In the genomic region with DNA sequence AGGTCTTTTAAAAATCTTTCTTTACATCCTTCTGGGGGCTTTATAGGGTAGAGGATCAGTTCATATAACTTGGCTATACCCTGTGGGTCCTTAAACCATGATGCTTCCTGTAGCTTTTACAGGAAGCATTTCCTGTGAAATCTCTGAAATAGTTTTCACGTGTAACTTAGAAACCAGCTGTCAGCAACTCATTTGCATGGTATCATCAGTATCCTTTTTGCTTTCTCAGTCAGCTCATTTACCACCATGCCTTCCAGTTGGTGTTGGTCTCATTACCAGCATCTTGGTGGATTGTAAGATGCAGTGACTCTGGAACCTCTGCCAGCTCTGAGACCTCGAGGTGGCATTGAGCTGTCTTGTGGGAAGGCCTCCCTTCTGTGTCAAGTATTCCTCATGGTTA, we compare ENCODE assay signal across 23 cellular contexts.
DNase-seq lines count a peak whose midpoint lies in the region; ATAC-seq, FAIRE-seq and TF ChIP-seq lines count a peak whose summit lies in the region.
"Had no signal": no experiment of that assay in that cellular context is flagged by ENCODE, and none has a peak within 500 bp of the region (broad histone marks: within the 10 kb centered on the region; RNA-seq: fewer than 3 reads in every experiment).

No MANE protein-coding gene starts in this region.

- ATAC-seq in GM18861 (IDR thresholded peaks at IDR 0.05; ENCODE audit: unreplicated experiment) = peak; percentile 69
- ATAC-seq in HG03460 (IDR thresholded peaks at IDR 0.05; ENCODE audit: unreplicated experiment) = peak; percentile 76
- no peak for ATAC-seq in stimulated activated naive B cell treated with anti-CD40 and anti-IgM and Interleukin-4, amounts not matched to agents 10 μg/mL and 1 μg/mL and 100 μg/mL, for 72 hours (replicated peaks)
- ATAC-seq: activated naive CD4-positive, alpha-beta T cell treated with anti-CD3 and anti-CD28 coated beads, Interleukin-2, amount 50 U/mL, for 72 hours; CD8-positive, alpha-beta T cell; left colon; mucosa of descending colon; stimulated activated effector memory CD8-positive, alpha-beta T cell treated with anti-CD3 and anti-CD28 coated beads, Interleukin-12 subunit alpha, Interleukin-12 subunit beta, amount 100 ng/mL, for 72 hours had no signal

- no peaks in the 10 kb centered on the region for H3K9me3 ChIP-seq in Karpas-422 (ENCODE audit: low read length)
- H3K9me3 ChIP-seq: mucosa of descending colon had no signal

- H3K4me1 Mint-ChIP-seq in endothelial cell (ENCODE audit: unreplicated experiment) = peaks cover 64% of the 10 kb centered on the region
- H3K4me1 Mint-ChIP-seq in stimulated activated naive B cell treated with anti-CD40 and anti-IgM and Interleukin-4, amounts not matched to agents 10 μg/mL and 1 μg/mL and 100 μg/mL, for 72 hours = peaks cover 3 to 15% of the 10 kb centered on the region in 2 donors
- H3K4me1 Mint-ChIP-seq: stimulated activated effector memory CD8-positive, alpha-beta T cell treated with anti-CD3 and anti-CD28 coated beads, Interleukin-12 subunit alpha, Interleukin-12 subunit beta, amount 100 ng/mL, for 72 hours had no signal

- H3K9me3 Mint-ChIP-seq in endothelial cell (ENCODE audit: unreplicated experiment) = no peaks in the 10 kb centered on the region
- H3K9me3 Mint-ChIP-seq in stimulated activated naive B cell treated with anti-CD40 and anti-IgM and Interleukin-4, amounts not matched to agents 10 μg/mL and 1 μg/mL and 100 μg/mL, for 72 hours = no peaks in the 10 kb centered on the region
- H3K9me3 Mint-ChIP-seq: activated naive CD4-positive, alpha-beta T cell treated with anti-CD3 and anti-CD28 coated beads, Interleukin-2, amount 50 U/mL, for 72 hours; CD8-positive, alpha-beta T cell; stimulated activated effector memory CD8-positive, alpha-beta T cell treated with anti-CD3 and anti-CD28 coated beads, Interleukin-12 subunit alpha, Interleukin-12 subunit beta, amount 100 ng/mL, for 72 hours; T-helper 1 cell treated with Interleukin-12 subunit alpha and Interleukin-12 subunit beta and Interleukin-4 antibody, amounts not matched to agents 30 μg/mL and 1 μg/mL, for 36 hours had no signal

- TF ChIP-seq CTCF in AG10803 (conservative IDR thresholded peaks at IDR 0.05; ENCODE audit: low read length) (no peak), endothelial cell (IDR thresholded peaks at IDR 0.05; ENCODE audit: unreplicated experiment) (no peak)

- peaks cover 66% of the 10 kb centered on the region for H3K36me3 Mint-ChIP-seq in endothelial cell (ENCODE audit: low read depth, unreplicated experiment)
- H3K36me3 Mint-ChIP-seq in stimulated activated naive B cell treated with anti-CD40 and anti-IgM and Interleukin-4, amounts not matched to agents 10 μg/mL and 1 μg/mL and 100 μg/mL, for 72 hours = no peaks in the 10 kb centered on the region
- H3K36me3 Mint-ChIP-seq: activated naive CD4-positive, alpha-beta T cell treated with anti-CD3 and anti-CD28 coated beads, Interleukin-2, amount 50 U/mL, for 72 hours; CD8-positive, alpha-beta T cell; stimulated activated effector memory CD8-positive, alpha-beta T cell treated with anti-CD3 and anti-CD28 coated beads, Interleukin-12 subunit alpha, Interleukin-12 subunit beta, amount 100 ng/mL, for 72 hours had no signal

- no peaks in the 10 kb centered on the region for H3K9me2 ChIP-seq in Karpas-422 (replicated peaks; ENCODE audit: insufficient read depth, low read length)

- no peak overlapping the region for H3K4me2 ChIP-seq in Karpas-422 (ENCODE audit: low read depth, low read length, poor library complexity, severe bottlenecking)

- H3K4me1 ChIP-seq in Karpas-422 (ENCODE audit: low read length) = peaks cover 6% of the 10 kb centered on the region

- no peak for TF ChIP-seq POLR2A in H54 (IDR thresholded peaks at IDR 0.05; ENCODE audit: low read depth, low read length)

- H2AFZ ChIP-seq in Karpas-422 (ENCODE audit: low read length) = no peak overlapping the region

- H3K79me2 ChIP-seq in Karpas-422 (ENCODE audit: low read length) = no peaks in the 10 kb centered on the region

- H3K4me3 Mint-ChIP-seq in endothelial cell (ENCODE audit: unreplicated experiment) = no peak overlapping the region
- no peak overlapping the region for H3K4me3 Mint-ChIP-seq in stimulated activated naive B cell treated with anti-CD40 and anti-IgM and Interleukin-4, amounts not matched to agents 10 μg/mL and 1 μg/mL and 100 μg/mL, for 72 hours
- H3K4me3 Mint-ChIP-seq: CD8-positive, alpha-beta T cell; stimulated activated effector memory CD8-positive, alpha-beta T cell treated with anti-CD3 and anti-CD28 coated beads, Interleukin-12 subunit alpha, Interleukin-12 subunit beta, amount 100 ng/mL, for 72 hours; T-helper 1 cell treated with Interleukin-12 subunit alpha and Interleukin-12 subunit beta and Interleukin-4 antibody, amounts not matched to agents 30 μg/mL and 1 μg/mL, for 36 hours had no signal

- H4K20me1 ChIP-seq in Karpas-422 (ENCODE audit: insufficient read depth, low read depth, low read length) = no peaks in the 10 kb centered on the region

- no peak for FAIRE-seq in H54 (lab: Jason Lieb, UNC)
- FAIRE-seq: A204.1, colon, frontal cortex had no signal

- peaks cover 18% of the 10 kb centered on the region for H3K27me3 Mint-ChIP-seq in endothelial cell (ENCODE audit: unreplicated experiment)
- no peaks in the 10 kb centered on the region for H3K27me3 Mint-ChIP-seq in stimulated activated naive B cell treated with anti-CD40 and anti-IgM and Interleukin-4, amounts not matched to agents 10 μg/mL and 1 μg/mL and 100 μg/mL, for 72 hours

- H3K4me3 ChIP-seq in AG10803 (ENCODE audit: low read length) (no peak overlapping the region), Karpas-422 (ENCODE audit: low read length) (no peak overlapping the region)
- H3K4me3 ChIP-seq: mucosa of descending colon had no signal

- peak overlapping the region; percentile 76 for H3K27ac Mint-ChIP-seq in endothelial cell (ENCODE audit: unreplicated experiment)
- no peak overlapping the region for H3K27ac Mint-ChIP-seq in stimulated activated naive B cell treated with anti-CD40 and anti-IgM and Interleukin-4, amounts not matched to agents 10 μg/mL and 1 μg/mL and 100 μg/mL, for 72 hours
- H3K27ac Mint-ChIP-seq: activated naive CD4-positive, alpha-beta T cell treated with anti-CD3 and anti-CD28 coated beads, Interleukin-2, amount 50 U/mL, for 72 hours; CD8-positive, alpha-beta T cell; stimulated activated effector memory CD8-positive, alpha-beta T cell treated with anti-CD3 and anti-CD28 coated beads, Interleukin-12 subunit alpha, Interleukin-12 subunit beta, amount 100 ng/mL, for 72 hours; T-helper 1 cell treated with Interleukin-12 subunit alpha and Interleukin-12 subunit beta and Interleukin-4 antibody, amounts not matched to agents 30 μg/mL and 1 μg/mL, for 36 hours had no signal

- H3K36me3 ChIP-seq in Karpas-422 (ENCODE audit: insufficient read depth, low read length) = no peaks in the 10 kb centered on the region

- no peak overlapping the region for H3K27ac ChIP-seq in Karpas-422 (ENCODE audit: low read length)

- peak; percentile 15 for DNase-seq in AG10803 (ENCODE audit: low read depth)
- DNase-seq in endothelial cell (ENCODE audit: low spot score) = no peak
- no peak for DNase-seq in H54 (ENCODE audit: insufficient read length, low spot score)
- no peak for DNase-seq in stimulated activated naive B cell treated with anti-CD40 and anti-IgM and Interleukin-4, amounts not matched to agents 10 μg/mL and 1 μg/mL and 100 μg/mL, for 72 hours
- no peak for DNase-seq in Karpas-422
- no peak for DNase-seq in pons (ENCODE audit: low spot score)
- DNase-seq: CD8-positive, alpha-beta T cell; H7; left colon; mucosa of descending colon; NCI-H1105; NCI-H2107; NCI-H524 treated with DMSO at 0.1 percent for 48 hours; retina; SIG-M5 had no signal

- no peak overlapping the region for H3K9ac ChIP-seq in Karpas-422 (ENCODE audit: low read length)

- no peaks in the 10 kb centered on the region for H3K27me3 ChIP-seq in Karpas-422 (ENCODE audit: low read length)

Comparison
In these comparisons a context has a peak if more than half of its experiments do, and no peak if none do; other contexts are left out.
1. ATAC-seq: peak in GM18861 (single experiment) and HG03460 (single experiment); none in stimulated activated naive B cell treated with anti-CD40 and anti-IgM and Interleukin-4, amounts not matched to agents 10 μg/mL and 1 μg/mL and 100 μg/mL, for 72 hours (0 of 2).